Comparison of ENCODE assay signal across 8 cellular contexts in the genomic region with DNA sequence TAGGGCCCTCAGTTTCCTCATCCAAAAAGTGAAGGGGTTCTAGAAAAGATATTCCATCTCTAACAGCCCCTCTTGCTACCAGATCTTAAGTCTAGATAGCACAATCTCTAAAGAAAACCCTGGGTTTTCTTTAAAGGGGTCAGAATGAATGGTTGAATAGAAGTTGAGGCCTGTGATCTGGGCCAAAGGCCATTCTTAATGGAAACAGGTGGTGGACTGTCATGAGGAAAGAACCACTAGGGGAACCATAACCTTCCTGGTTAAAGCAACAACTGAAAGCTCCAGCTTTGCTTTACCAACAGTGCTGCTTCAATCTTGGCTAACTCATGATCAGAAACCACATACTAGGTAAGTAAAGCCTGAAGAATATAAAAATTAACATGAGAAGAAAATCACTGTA. TPM values are rescaled to one million over a fixed set of nuclear protein-coding genes. Genes with fewer than 3 reads are reported as not detected.
A peak's percentile ranks its signal among the peaks of the same experiment; 100 is the strongest.
DNase-seq lines count a peak whose midpoint lies in the region; ATAC-seq, FAIRE-seq and TF ChIP-seq lines count a peak whose summit lies in the region.

No MANE protein-coding gene starts in this region.

- no peaks in the 10 kb centered on the region; a peak in 1 of 22 replicates for H3K9me3 ChIP-seq in BLaER1 treated with 17β-estradiol and CSF1 and Interleukin-3, amounts not matched to agents 10 nM and 100 nM (replicated peaks in 1 of 11)
- no peaks in the 10 kb centered on the region for H3K9me3 ChIP-seq in spleen
- H3K9me3 ChIP-seq in pancreas = no peaks in the 10 kb centered on the region

- peak overlapping the region; percentile 85 to 98 (median 93); a peak in 20 of 22 replicates for H3K27ac ChIP-seq in BLaER1 treated with 17β-estradiol and CSF1 and Interleukin-3, amounts not matched to agents 10 nM and 100 nM
- H3K27ac ChIP-seq in spleen = peak overlapping the region in 7 of 8 donors; percentile 46 to 98 (median 95)
- H3K27ac ChIP-seq in pancreas = peak overlapping the region in 2 of 4 donors; percentile 7 to 84

- H3K27me3 ChIP-seq in BLaER1 treated with 17β-estradiol and CSF1 and Interleukin-3, amounts not matched to agents 10 nM and 100 nM = no peaks in the 10 kb centered on the region
- H3K27me3 ChIP-seq in spleen (replicated peaks in 1 of 7) = no peaks in the 10 kb centered on the region
- no peaks in the 10 kb centered on the region for H3K27me3 ChIP-seq in pancreas

- H3K4me3 Mint-ChIP-seq in T-cell = peak overlapping the region; percentile 95 to 98 (median 96)

- H3K4me2 ChIP-seq in BLaER1 treated with 17β-estradiol and CSF1 and Interleukin-3, amounts not matched to agents 10 nM and 100 nM = peak overlapping the region; percentile 77 to 98 (median 92)

- DNase-seq in GM20000 (ENCODE audit: low spot score) (peak; percentile 54), T-cell (no peak), fibroblast of the aortic adventitia (ENCODE audit: low read depth) (peak; percentile 50), spleen (no peak), pancreas (no peak)

- POLR2A ChIA-PET in T-cell (lab: Charles Lee) = interaction anchor here in 1 of 2 donors (0.6 kb wide), 1 partner anchor 47 kb away, joined by 4 read pairs; no protein-coding TSS in a partner anchor

- no peak for FAIRE-seq in pancreas (lab: Jason Lieb, UNC)

- H3K9ac ChIP-seq in BLaER1 treated with 17β-estradiol and CSF1 and Interleukin-3, amounts not matched to agents 10 nM and 100 nM = peak overlapping the region; percentile 92 to 98 (median 96); a peak in 18 of 22 replicates

- intact Hi-C loops in spleen (cut with DNase I; ENCODE audit: low total_unique reads) = no loop called here
- intact Hi-C loops in pancreas (cut with DNase I) = no loop called here

- peaks cover 57 to 59% (median 58%) of the 10 kb centered on the region in 3 donors for H3K4me1 Mint-ChIP-seq in T-cell

- peaks cover 9 to 52% (median 46%) of the 10 kb centered on the region in 11 experiments; a peak in 20 of 22 replicates for H3K36me3 ChIP-seq in BLaER1 treated with 17β-estradiol and CSF1 and Interleukin-3, amounts not matched to agents 10 nM and 100 nM
- H3K36me3 ChIP-seq in spleen (peaks cover 0 to 16% (median 0%) of the 10 kb centered on the region in 6 donors), pancreas (no peaks in the 10 kb centered on the region)

- no peak for TF ChIP-seq POLR2A in spleen (IDR thresholded peaks at IDR 0.05)

- peak overlapping the region; percentile 92 to 94 for H3K27ac Mint-ChIP-seq in T-cell

- TF ChIP-seq CTCF in GM20000 (IDR thresholded peaks at IDR 0.05; ENCODE audit: extremely low read depth, missing control alignments) = no peak
- peak; percentile 51 for TF ChIP-seq CTCF in fibroblast of the aortic adventitia (IDR thresholded peaks at IDR 0.05; ENCODE audit: insufficient read depth, low read length)
- TF ChIP-seq CTCF in spleen (IDR thresholded peaks at IDR 0.05 in 8 of 11, conservative IDR thresholded peaks at IDR 0.05 in 3 of 11) = peak in 3 of 11 experiments; percentile 9 to 21 (median 12)
- no peak for TF ChIP-seq CTCF in pancreas (IDR thresholded peaks at IDR 0.05)

- H3K4me3 ChIP-seq in BLaER1 treated with 17β-estradiol and CSF1 and Interleukin-3, amounts not matched to agents 10 nM and 100 nM = peak overlapping the region; percentile 85 to 97 (median 92); a peak in 19 of 20 replicates
- H3K4me3 ChIP-seq in fibroblast of the aortic adventitia (ENCODE audit: low read depth, low read length) = peak overlapping the region; percentile 99
- H3K4me3 ChIP-seq in spleen = peak overlapping the region in 7 of 8 donors; percentile 82 to 99 (median 95)
- H3K4me3 ChIP-seq in pancreas = peak overlapping the region in 2 of 4 donors; percentile 63 to 99

- peaks cover 13% of the 10 kb centered on the region for H3K36me3 Mint-ChIP-seq in T-cell

- no peaks in the 10 kb centered on the region for H3K9me3 Mint-ChIP-seq in T-cell

- no peaks in the 10 kb centered on the region for H3K27me3 Mint-ChIP-seq in T-cell

- CTCF ChIA-PET in T-cell (lab: Charles Lee) = interaction anchor here (0.7 to 1.8 kb wide), 5 partner anchors 11 to 126 kb away, joined by 3 to 9 read pairs (median 5); partner anchors contain the start of genes KBTBD4 (in 1 of the 2) and NDUFS3 (in 1 of the 2)

- no peak for ATAC-seq in T-cell (replicated peaks in 1 of 4)
- no peak for ATAC-seq in HG02884 (IDR thresholded peaks at IDR 0.05; ENCODE audit: unreplicated experiment)
- no peak for ATAC-seq in HG03521 (IDR thresholded peaks at IDR 0.05; ENCODE audit: unreplicated experiment)
- no peak for ATAC-seq in pancreas

- H4K20me1 ChIP-seq in BLaER1 treated with 17β-estradiol and CSF1 and Interleukin-3, amounts not matched to agents 10 nM and 100 nM = peaks cover 54 to 64% (median 58%) of the 10 kb centered on the region in 11 experiments

- peaks cover 38 to 65% (median 52%) of the 10 kb centered on the region in 10 experiments for H3K4me1 ChIP-seq in BLaER1 treated with 17β-estradiol and CSF1 and Interleukin-3, amounts not matched to agents 10 nM and 100 nM
- H3K4me1 ChIP-seq in spleen = peaks cover 42 to 74% (median 65%) of the 10 kb centered on the region in 6 donors
- peaks cover 17 to 30% (median 23%) of the 10 kb centered on the region in 3 donors for H3K4me1 ChIP-seq in pancreas

RNA-seq across cellular contexts. Expression of gene CELF1, which starts 1.8 kb away (rescaled TPM):
- total RNA-seq in T-cell = 100 to 1,000 TPM; 109 to 124 (median 123) TPM
- total RNA-seq in fibroblast of the aortic adventitia (ENCODE audit: low replicate concordance) = 63.2 and 103 TPM in 2 replicates
- total RNA-seq in spleen = 100 to 1,000 TPM; 107 to 171 (median 122) TPM
- polyA plus RNA-seq in spleen = 10 to 100 TPM; 18.5 to 39.2 (median 30.9) TPM
- total RNA-seq in pancreas = 10 to 100 TPM; 31.0 to 56.3 (median 38.4) TPM
- polyA plus RNA-seq in pancreas = 10 to 100 TPM; 20.0 to 29.5 TPM

RNA-seq across cellular contexts. Expression of gene PTPMT1, which starts 14.3 kb away (rescaled TPM):
- total RNA-seq in T-cell (10 to 100 TPM; 14.9 to 25.3 (median 25.0) TPM), fibroblast of the aortic adventitia (ENCODE audit: low replicate concordance) (25.6 and 44.1 TPM in 2 replicates), spleen (100 to 1,000 TPM in 1 of 7 donors, 10 to 100 TPM in 6; 26.1 to 101 (median 30.6) TPM), pancreas (10 to 100 TPM; 15.7 to 24.7 (median 19.6) TPM)
- polyA plus RNA-seq in spleen (10 to 100 TPM; 40.9 to 55.2 (median 47.4) TPM), pancreas (10 to 100 TPM; 24.6 to 34.3 TPM)

RNA-seq across cellular contexts. Expression of gene KBTBD4, which starts 27.7 kb away (rescaled TPM):
- total RNA-seq in T-cell (10 to 100 TPM; 19.1 to 23.6 (median 21.6) TPM), fibroblast of the aortic adventitia (ENCODE audit: low replicate concordance) (28.4 and 29.9 TPM in 2 replicates), spleen (10 to 100 TPM; 14.3 to 22.4 (median 19.4) TPM), pancreas (1 to 10 TPM; 4.3 to 8.9 (median 6.7) TPM)
- polyA plus RNA-seq in spleen (10 to 100 TPM in 1 of 3 donors, 1 to 10 TPM in 2; 8.7 to 13.3 (median 9.7) TPM), pancreas (10 to 100 TPM in 1 of 2 donors, 1 to 10 TPM in 1; 3.5 to 13.0 TPM)

RNA-seq across cellular contexts. Expression of gene NDUFS3, which starts 27.8 kb away (rescaled TPM):
- 100 to 1,000 TPM in 1 of 5 donors, 10 to 100 TPM in 4; 69.1 to 105 (median 76.1) TPM for total RNA-seq in T-cell
- total RNA-seq in fibroblast of the aortic adventitia (ENCODE audit: low replicate concordance) = 56.5 and 157 TPM in 2 replicates
- 10 to 100 TPM; 53.1 to 76.7 (median 68.5) TPM for total RNA-seq in spleen
- 100 to 1,000 TPM; 122 to 141 (median 137) TPM for polyA plus RNA-seq in spleen
- 10 to 100 TPM; 28.8 to 48.5 (median 35.3) TPM for total RNA-seq in pancreas
- 100 to 1,000 TPM in 1 of 2 donors, 10 to 100 TPM in 1; 85.8 to 113 TPM for polyA plus RNA-seq in pancreas

RNA-seq across cellular contexts. Expression of gene FAM180B, which starts 35.4 kb away (rescaled TPM):
- total RNA-seq in T-cell (under 1 TPM in 3 of 5 donors, not detected in 2; 0.20 to 0.51 (median 0.28) TPM), fibroblast of the aortic adventitia (ENCODE audit: low replicate concordance) (not detected in 2 replicates), spleen (not detected), pancreas (under 1 TPM in 1 of 6 donors, not detected in 5; 0.17 TPM)
- polyA plus RNA-seq in spleen (under 1 TPM in 2 of 3 donors, not detected in 1; 0.07 to 0.22 TPM), pancreas (not detected)

Comparison
In these comparisons a context has a peak if more than half of its experiments do, and no peak if none do; other contexts are left out.
1. DNase-seq: peak in GM20000 (single experiment) and fibroblast of the aortic adventitia (single experiment); none in T-cell (0 of 34), spleen (single experiment) and pancreas (0 of 6).